12 cellular contexts compared by ENCODE assay signal in genomic region chr2:223929575-223930001, GRCh38. TPM values are rescaled to one million over a fixed set of nuclear protein-coding genes. Genes with fewer than 3 reads are reported as not detected.
DNase-seq lines count a peak whose midpoint lies in the region; ATAC-seq and TF ChIP-seq lines count a peak whose summit lies in the region.
"Had no signal": no experiment of that assay in that cellular context is flagged by ENCODE, and none has a peak within 500 bp of the region (broad histone marks: within the 10 kb centered on the region; RNA-seq: fewer than 3 reads in every experiment).

No MANE protein-coding gene starts in this region.

- H3K4me1 ChIP-seq in left ventricle myocardium inferior (peaks cover 50% of the 10 kb centered on the region), suprapubic skin (peaks cover 18% of the 10 kb centered on the region)

- H3K9me3 ChIP-seq in left ventricle myocardium inferior (replicated peaks) (peaks cover 19% of the 10 kb centered on the region), suprapubic skin (no peaks in the 10 kb centered on the region)
- H3K9me3 ChIP-seq: BE2C, body of pancreas had no signal

- no peak for ATAC-seq in left ventricle myocardium superior
- ATAC-seq: body of pancreas had no signal

- H3K27ac ChIP-seq in left ventricle myocardium inferior (replicated peaks) (peak overlapping the region; percentile 70), suprapubic skin (no peak overlapping the region)
- H3K27ac ChIP-seq: body of pancreas, esophagus muscularis mucosa had no signal

- 64% methylated on average over 4 of the region's 4 CpGs for WGBS in suprapubic skin

- TF ChIP-seq POLR2A in suprapubic skin (IDR thresholded peaks at IDR 0.05): no peak

- no peak for TF ChIP-seq CTCF in left ventricle myocardium inferior (IDR thresholded peaks at IDR 0.05; ENCODE audit: borderline replicate concordance)
- TF ChIP-seq CTCF in fibroblast of villous mesenchyme (IDR thresholded peaks at IDR 0.05; ENCODE audit: insufficient read depth, low read depth, low read length): no peak
- no peak for TF ChIP-seq CTCF in suprapubic skin (IDR thresholded peaks at IDR 0.05)

- H3K4me3 ChIP-seq in left ventricle myocardium inferior: no peak overlapping the region
- H3K4me3 ChIP-seq in fibroblast of villous mesenchyme (ENCODE audit: low read depth, low read length): no peak overlapping the region
- no peak overlapping the region for H3K4me3 ChIP-seq in suprapubic skin
- H3K4me3 ChIP-seq: body of pancreas, esophagus muscularis mucosa had no signal

- intact Hi-C loops in left ventricle myocardium inferior (cut with micrococcal nuclease): no loop called here
- intact Hi-C loops in left ventricle myocardium superior (cut with micrococcal nuclease): no loop called here

- H3K27me3 ChIP-seq in left ventricle myocardium inferior (ENCODE audit: low read depth) (no peaks in the 10 kb centered on the region), suprapubic skin (no peaks in the 10 kb centered on the region)
- H3K27me3 ChIP-seq: BE2C, body of pancreas, esophagus muscularis mucosa had no signal

- H3K36me3 ChIP-seq in left ventricle myocardium inferior (peaks cover 6% of the 10 kb centered on the region), suprapubic skin (no peaks in the 10 kb centered on the region)
- H3K36me3 ChIP-seq: BE2C, esophagus muscularis mucosa had no signal

- TF ChIP-seq EP300 in suprapubic skin (IDR thresholded peaks at IDR 0.05): no peak

- DNase-seq in left ventricle myocardium inferior (no peak), left ventricle myocardium superior (no peak), T-helper 2 cell (peak in 3 of 5 experiments; percentile 22 to 96 (median 69)), fibroblast of villous mesenchyme (ENCODE audit: low read depth) (peak; percentile 67), suprapubic skin (ENCODE audit: low spot score in 2 of 2) (no peak), GM19240 (ENCODE audit: insufficient read length, low spot score) (no peak), NCI-H1417 treated with DMSO at 0.1 percent for 48 hours (lab: John Stamatoyannopoulos, UW) (no peak), NAMALWA (ENCODE audit: low spot score) (no peak)
- DNase-seq: BE2C, body of pancreas, NCI-H1105 treated with DMSO at 0.1 percent for 48 hours had no signal

RNA-seq across cellular contexts. Expression of gene WDFY1, which starts 15.5 kb away (rescaled TPM):
- total RNA-seq in left ventricle myocardium inferior (12.6 TPM), left ventricle myocardium superior (12.4 TPM), fibroblast of villous mesenchyme (113 and 152 TPM in 2 replicates), suprapubic skin (10 to 100 TPM; 20.2 to 39.8 (median 32.6) TPM)

RNA-seq across cellular contexts. Expression of gene MRPL44, which starts 27.7 kb away (rescaled TPM):
- total RNA-seq in left ventricle myocardium inferior: 39.9 TPM
- 40.0 TPM for total RNA-seq in left ventricle myocardium superior
- total RNA-seq in fibroblast of villous mesenchyme: 22.9 and 32.0 TPM in 2 replicates
- total RNA-seq in suprapubic skin: 10 to 100 TPM; 16.2 to 29.9 (median 24.3) TPM

Comparison
In these comparisons a context has a peak if more than half of its experiments do, and no peak if none do; other contexts are left out.
1. DNase-seq: peak in T-helper 2 cell (3 of 5) and fibroblast of villous mesenchyme (single experiment); none in left ventricle myocardium inferior (single experiment), left ventricle myocardium superior (single experiment), suprapubic skin (0 of 2), GM19240 (single experiment), NCI-H1417 treated with DMSO at 0.1 percent for 48 hours (single experiment) and NAMALWA (single experiment).